ENCODE assay signal across 1 cellular context in the genomic region with DNA sequence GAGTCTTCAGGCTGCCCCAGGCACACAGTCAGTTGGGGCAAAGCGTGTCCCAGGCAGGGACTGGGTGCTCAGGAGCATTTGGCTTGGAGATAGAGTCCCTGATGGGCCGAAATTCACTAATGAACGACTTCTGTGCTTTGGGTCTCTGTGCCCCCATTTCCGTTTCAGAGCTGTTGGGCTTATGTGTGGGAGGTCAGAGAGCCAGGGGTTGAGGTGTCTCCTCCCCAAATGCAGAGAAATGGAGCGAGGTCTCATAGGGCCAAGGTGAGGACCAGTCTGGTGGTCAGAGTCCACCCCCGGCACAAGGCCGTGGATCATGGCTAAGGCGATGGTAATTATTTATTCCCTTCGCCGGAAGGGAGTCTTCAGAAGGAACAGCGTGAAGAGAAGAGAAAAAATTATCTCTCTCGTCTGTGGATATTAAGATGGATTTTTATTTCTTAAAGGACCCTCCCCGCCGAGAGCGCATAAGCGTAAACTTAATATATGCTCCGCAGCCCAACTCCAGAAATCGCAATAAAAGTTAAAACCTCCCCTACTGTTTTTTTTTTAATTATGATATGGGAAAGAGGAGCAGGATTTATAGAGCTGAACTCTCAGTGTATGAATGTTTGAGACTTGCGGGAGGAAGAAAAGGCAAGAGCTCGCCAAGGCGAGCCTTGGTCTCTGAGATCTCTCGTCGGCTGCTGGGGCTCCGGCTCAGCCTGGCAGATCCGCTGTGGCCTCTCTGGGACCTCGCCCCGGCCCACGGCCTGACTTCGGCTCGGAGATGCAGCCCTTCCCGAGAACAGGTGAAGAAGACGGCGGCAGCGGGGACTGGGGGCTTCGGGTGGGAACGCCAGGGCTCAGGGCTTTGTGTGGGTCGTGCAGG.
TF ChIP-seq lines count a peak whose summit lies in the region.

No MANE protein-coding gene starts in this region.

TF ChIP-seq in SK-N-SH treated with all-trans-retinoic acid at 6 μM for 48 hours, 23 proteins besides CTCF, POLR2A, EP300 and RAD21 (continued from another document):
- no peak for TF ChIP-seq POU6F1 (CRISPR knock-in tag; IDR thresholded peaks at IDR 0.05; ENCODE audit: borderline replicate concordance, low read depth)
- TF ChIP-seq ARNTL (CRISPR knock-in tag; IDR thresholded peaks at IDR 0.05; ENCODE audit: borderline replicate concordance, low read depth), result no peak
- TF ChIP-seq OSR1 (CRISPR knock-in tag; IDR thresholded peaks at IDR 0.05), result no peak
- no peak for TF ChIP-seq TCF4 (CRISPR knock-in tag; IDR thresholded peaks at IDR 0.05; ENCODE audit: borderline replicate concordance)
- TF ChIP-seq ZNF8 (CRISPR knock-in tag; IDR thresholded peaks at IDR 0.05), result no peak
- no peak for TF ChIP-seq ZNF565 (CRISPR knock-in tag; conservative IDR thresholded peaks at IDR 0.05; ENCODE audit: low read depth)
- TF ChIP-seq, protein P1, sequence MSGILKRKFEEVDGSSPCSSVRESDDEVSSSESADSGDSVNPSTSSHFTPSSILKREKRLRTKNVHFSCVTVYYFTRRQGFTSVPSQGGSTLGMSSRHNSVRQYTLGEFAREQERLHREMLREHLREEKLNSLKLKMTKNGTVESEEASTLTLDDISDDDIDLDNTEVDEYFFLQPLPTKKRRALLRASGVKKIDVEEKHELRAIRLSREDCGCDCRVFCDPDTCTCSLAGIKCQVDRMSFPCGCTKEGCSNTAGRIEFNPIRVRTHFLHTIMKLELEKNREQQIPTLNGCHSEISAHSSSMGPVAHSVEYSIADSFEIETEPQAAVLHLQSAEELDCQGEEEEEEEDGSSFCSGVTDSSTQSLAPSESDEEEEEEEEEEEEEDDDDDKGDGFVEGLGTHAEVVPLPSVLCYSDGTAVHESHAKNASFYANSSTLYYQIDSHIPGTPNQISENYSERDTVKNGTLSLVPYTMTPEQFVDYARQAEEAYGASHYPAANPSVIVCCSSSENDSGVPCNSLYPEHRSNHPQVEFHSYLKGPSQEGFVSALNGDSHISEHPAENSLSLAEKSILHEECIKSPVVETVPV (CRISPR knock-in tag; IDR thresholded peaks at IDR 0.05), result no peak
- no peak for TF ChIP-seq ZC3H10 (CRISPR knock-in tag; IDR thresholded peaks at IDR 0.05)
- TF ChIP-seq SNAI2 (CRISPR knock-in tag; IDR thresholded peaks at IDR 0.05), result no peak
- TF ChIP-seq PPARA (CRISPR knock-in tag; IDR thresholded peaks at IDR 0.05; ENCODE audit: borderline replicate concordance), result no peak
- no peak for TF ChIP-seq ESRRG (CRISPR knock-in tag; IDR thresholded peaks at IDR 0.05)
- TF ChIP-seq CREB5 (CRISPR knock-in tag; IDR thresholded peaks at IDR 0.05; ENCODE audit: low read depth), result no peak
- TF ChIP-seq BACH2 (CRISPR knock-in tag; IDR thresholded peaks at IDR 0.05; ENCODE audit: borderline replicate concordance), result no peak
- TF ChIP-seq TSHZ2 (CRISPR knock-in tag; IDR thresholded peaks at IDR 0.05), result no peak
- no peak for TF ChIP-seq ISL1 (CRISPR knock-in tag; IDR thresholded peaks at IDR 0.05)
- no peak for TF ChIP-seq ZFP30 (CRISPR knock-in tag; IDR thresholded peaks at IDR 0.05)
- no peak for TF ChIP-seq TOX (CRISPR knock-in tag; IDR thresholded peaks at IDR 0.05; ENCODE audit: borderline replicate concordance)
- TF ChIP-seq ZNF70 (CRISPR knock-in tag; IDR thresholded peaks at IDR 0.05), result no peak
- TF ChIP-seq GLIS3 (CRISPR knock-in tag; IDR thresholded peaks at IDR 0.05), result no peak
